In genomic region chr13:29593605-29594297, GRCh38 we compare ENCODE assay signal across 8 cellular contexts. TPM values are rescaled to one million over a fixed set of nuclear protein-coding genes. Genes with fewer than 3 reads are reported as not detected.
A peak's percentile ranks its signal among the peaks of the same experiment; 100 is the strongest.
DNase-seq lines count a peak whose midpoint lies in the region; ATAC-seq and TF ChIP-seq lines count a peak whose summit lies in the region.

No MANE protein-coding gene starts in this region.

- intact Hi-C loops in Calu3 (cut with micrococcal nuclease; ENCODE audit: unreplicated experiment): loop anchor here (5.0 kb wide), 1 partner anchor 46 kb away; no protein-coding TSS in a partner anchor

- H3K36me3 ChIP-seq in neural cell (ENCODE audit: insufficient read depth, low read length): no peaks in the 10 kb centered on the region

- no peaks in the 10 kb centered on the region for H3K9me3 ChIP-seq in neural cell (ENCODE audit: low read length)

- no peak for ATAC-seq in GM18505 (IDR thresholded peaks at IDR 0.05; ENCODE audit: unreplicated experiment)

- H3K4me3 Mint-ChIP-seq in Calu3 (ENCODE audit: low read depth, unreplicated experiment): peak overlapping the region; percentile 70

- H3K9me2 ChIP-seq in neural cell (ENCODE audit: insufficient read depth, low read length): no peaks in the 10 kb centered on the region

- no peaks in the 10 kb centered on the region for H4K20me1 ChIP-seq in neural cell (ENCODE audit: insufficient read depth)

- H3K27me3 Mint-ChIP-seq in Calu3 (ENCODE audit: unreplicated experiment): no peaks in the 10 kb centered on the region

- CTCF ChIA-PET in Calu3 (lab: Charles Lee): no interaction called here

- TF ChIP-seq RAD21 in neural cell (conservative IDR thresholded peaks at IDR 0.05): no peak

- BruUV-seq in Calu3 (replicated peaks; lab: Mats Ljungman, UMichigan): TSS peak; percentile 48

- no peak overlapping the region for H3K27ac ChIP-seq in neural cell (ENCODE audit: low read length)

- H3K4me3 ChIP-seq in neural cell (ENCODE audit: low read length): peak overlapping the region; percentile 88

- H3K27me3 ChIP-seq in neural cell (ENCODE audit: insufficient read depth, low read depth, low read length): peaks cover 5% of the 10 kb centered on the region

- peak overlapping the region; percentile 85 for H3K4me2 ChIP-seq in neural cell (ENCODE audit: low read length)

- H3K4me1 Mint-ChIP-seq in Calu3 (ENCODE audit: low read depth, unreplicated experiment): peaks cover 54% of the 10 kb centered on the region

- H3K79me2 ChIP-seq in neural cell (replicated peaks; ENCODE audit: insufficient read depth, low read length): peaks cover 5% of the 10 kb centered on the region

- TF ChIP-seq CTCF in Calu3 (IDR thresholded peaks at IDR 0.05; ENCODE audit: unreplicated experiment) (no peak), neural cell (IDR thresholded peaks at IDR 0.05; ENCODE audit: poor library complexity, severe bottlenecking) (no peak)

- H3K9ac ChIP-seq in neural cell (ENCODE audit: low read length): peak overlapping the region; percentile 79

- TF ChIP-seq POLR2A in GM18505 (IDR thresholded peaks at IDR 0.05; ENCODE audit: borderline replicate concordance, extremely low read depth, insufficient read depth, insufficient read length): no peak

- H3F3A ChIP-seq in neural cell (ENCODE audit: insufficient read depth, low read length, poor library complexity, severe bottlenecking): no peaks in the 10 kb centered on the region

- peaks cover 55% of the 10 kb centered on the region for H3K36me3 Mint-ChIP-seq in Calu3 (ENCODE audit: insufficient read depth, unreplicated experiment)

- TF ChIP-seq EP300 in neural cell (conservative IDR thresholded peaks at IDR 0.05; ENCODE audit: poor library complexity, severe bottlenecking): no peak

- H3K9me3 Mint-ChIP-seq in Calu3 (ENCODE audit: low read depth, unreplicated experiment): no peaks in the 10 kb centered on the region

- H2AFZ ChIP-seq in neural cell (ENCODE audit: low read depth, low read length): no peak overlapping the region

- DNase-seq in Calu3 (no peak), NCI-H69 (lab: John Stamatoyannopoulos, UW) (peak; percentile 7), dermis microvascular lymphatic vessel endothelial cell (ENCODE audit: low read depth in 2 of 2) (peak; percentile 30 to 67), kidney glomerular epithelial cell (lab: John Stamatoyannopoulos, UW) (no peak), H4 (ENCODE audit: low spot score) (no peak), NCI-H2107 treated with DMSO at 0.1 percent for 48 hours (lab: John Stamatoyannopoulos, UW; ENCODE audit: unreplicated experiment) (no peak)

- H3K27ac Mint-ChIP-seq in Calu3 (ENCODE audit: unreplicated experiment): peak overlapping the region; percentile 46

TF ChIP-seq in neural cell, 6 proteins besides CTCF, POLR2A, EP300 and RAD21:
- TF ChIP-seq SMC3 (conservative IDR thresholded peaks at IDR 0.05; ENCODE audit: poor library complexity) (no peak), POLR2AphosphoS5 (IDR thresholded peaks at IDR 0.05) (no peak), REST (IDR thresholded peaks at IDR 0.05; ENCODE audit: borderline replicate concordance) (no peak), EZH2 (IDR thresholded peaks at IDR 0.05; ENCODE audit: borderline replicate concordance, insufficient read depth, low read length, poor library complexity, severe bottlenecking) (no peak), MXI1 (conservative IDR thresholded peaks at IDR 0.05; ENCODE audit: poor library complexity, severe bottlenecking) (no peak), TAF1 (IDR thresholded peaks at IDR 0.05; ENCODE audit: low read depth) (no peak)
TF ChIP-seq in neural cell: peak in this region for 0.

RNA-seq across cellular contexts. Expression of gene SLC7A1, which starts 1.7 kb away (rescaled TPM):
- total RNA-seq in Calu3 (2022) (86.6 and 91.4 TPM in 2 replicates), dermis microvascular lymphatic vessel endothelial cell (14.9 and 22.5 TPM in 2 replicates)
- 2.6 and 5.7 TPM in 2 replicates for polyA plus RNA-seq in neural cell
- polyA minus RNA-seq in neural cell: 9.0 and 12.6 TPM in 2 replicates
- total RNA-seq in H4 (2014; rRNA removed; shearing (Covaris generic)): 8.6 and 13.4 TPM in 2 replicates

Comparison
In these comparisons a context has a peak if more than half of its experiments do, and no peak if none do; other contexts are left out.
1. DNase-seq: peak in NCI-H69 (single experiment) and dermis microvascular lymphatic vessel endothelial cell (2 of 2); none in Calu3 (single experiment), kidney glomerular epithelial cell (single experiment), H4 (single experiment) and NCI-H2107 treated with DMSO at 0.1 percent for 48 hours (single experiment).